ENCODE assay signal across 13 cellular contexts in genomic region chr14:89613260-89614008, GRCh38.
DNase-seq lines count a peak whose midpoint lies in the region; ATAC-seq, FAIRE-seq and TF ChIP-seq lines count a peak whose summit lies in the region.
"Had no signal": no experiment of that assay in that cellular context is flagged by ENCODE, and none has a peak within 500 bp of the region (broad histone marks: within the 10 kb centered on the region; RNA-seq: fewer than 3 reads in every experiment).

No MANE protein-coding gene starts in this region.

- H3K27ac ChIP-seq in H1 (ENCODE audit: low read depth, low read length): no peak overlapping the region
- H3K27ac ChIP-seq: esophagus squamous epithelium had no signal

- peak overlapping the region; percentile 29 for H4K91ac ChIP-seq in H1 (replicated peaks; ENCODE audit: insufficient read length, low read length)

- CTCF ChIA-PET in activated naive CD4-positive, alpha-beta T cell treated with anti-CD3 and anti-CD28 coated beads for 36 hours (lab: Charles Lee): interaction anchor here (0.6 to 1.3 kb wide), 3 partner anchors 10 to 25 kb away, joined by 3 read pairs; no protein-coding TSS in a partner anchor
- CTCF ChIA-PET in H1 (lab: Charles Lee; ENCODE audit: partially characterized antibody): interaction anchor here (1.0 to 1.1 kb wide), 2 partner anchors 10 to 305 kb away, joined by 3 to 4 read pairs; no protein-coding TSS in a partner anchor

- TF ChIP-seq CTCF in H1 (IDR thresholded peaks at IDR 0.05; ENCODE audit: control extremely low read depth in 1 of 3, insufficient read depth in 1 of 3, low read depth in 1 of 3, low read length in 3 of 3): no peak

- no peak for TF ChIP-seq POLR2A in H1 (IDR thresholded peaks at IDR 0.05; ENCODE audit: control extremely low read depth in 1 of 2, low read depth in 2 of 2, low read length in 2 of 2)

- H3K14ac ChIP-seq in H1 (ENCODE audit: insufficient read length): no peak overlapping the region

- peak overlapping the region; percentile 27 for H4K5ac ChIP-seq in H1 (ENCODE audit: insufficient read length, low read depth, low read length)

- peaks cover 2 to 23% (median 15%) of the 10 kb centered on the region in 4 experiments; a peak in 6 of 7 replicates for H3K4me1 ChIP-seq in H1 (replicated peaks in 1 of 4; ENCODE audit: control insufficient read depth in 3 of 4, insufficient read depth in 4 of 4, low read length in 3 of 4)

- peaks cover 2% of the 10 kb centered on the region; the same call in 1 of the 2 replicates for H3K23me2 ChIP-seq in H1 (ENCODE audit: low read depth, low read length)

- H3K79me1 ChIP-seq in H1 (ENCODE audit: low read depth, low read length): peaks cover 8% of the 10 kb centered on the region; the same call in 1 of the 2 replicates

- peaks cover 78% of the 10 kb centered on the region for H3K4me1 Mint-ChIP-seq in activated naive CD4-positive, alpha-beta T cell treated with anti-CD3 and anti-CD28 coated beads for 36 hours (ENCODE audit: low read depth)
- H3K4me1 Mint-ChIP-seq in T-helper 1 cell treated with Interleukin-12 subunit alpha and Interleukin-12 subunit beta and Interleukin-4 antibody, amounts not matched to agents 30 μg/mL and 1 μg/mL, for 36 hours (ENCODE audit: low read depth): peaks cover 62% of the 10 kb centered on the region
- peaks cover 89% of the 10 kb centered on the region for H3K4me1 Mint-ChIP-seq in stimulated activated naive CD8-positive, alpha-beta T cell treated with anti-CD3 and anti-CD28 coated beads, Interleukin-15, amount 100 ng/mL, for 72 hours

- no peaks in the 10 kb centered on the region for H3K9me3 ChIP-seq in H1 (ENCODE audit: insufficient read depth in 2 of 2, low read depth in 1 of 2, low read length in 1 of 2)
- H3K9me3 ChIP-seq: esophagus squamous epithelium had no signal

- H3K36me3 ChIP-seq in H1 (ENCODE audit: control insufficient read depth in 2 of 4, insufficient read depth in 4 of 4, low read length in 3 of 4): peaks cover 0 to 5% (median 0%) of the 10 kb centered on the region in 4 experiments; a peak in 1 of 8 replicates
- H3K36me3 ChIP-seq: esophagus squamous epithelium had no signal

- no peaks in the 10 kb centered on the region for H3K27me3 Mint-ChIP-seq in activated naive CD4-positive, alpha-beta T cell treated with anti-CD3 and anti-CD28 coated beads for 36 hours (ENCODE audit: low read depth)
- no peaks in the 10 kb centered on the region for H3K27me3 Mint-ChIP-seq in T-helper 1 cell treated with Interleukin-12 subunit alpha and Interleukin-12 subunit beta and Interleukin-4 antibody, amounts not matched to agents 30 μg/mL and 1 μg/mL, for 36 hours (ENCODE audit: low read depth)
- H3K27me3 Mint-ChIP-seq in stimulated activated naive CD8-positive, alpha-beta T cell treated with anti-CD3 and anti-CD28 coated beads, Interleukin-15, amount 100 ng/mL, for 72 hours: no peaks in the 10 kb centered on the region

- peaks cover 41 to 96% of the 10 kb centered on the region in 2 experiments for H3K79me2 ChIP-seq in H1 (ENCODE audit: control insufficient read depth in 1 of 2, insufficient read depth in 2 of 2, low read length in 2 of 2)

- no peak for TF ChIP-seq EP300 in H1 (IDR thresholded peaks at IDR 0.05; ENCODE audit: borderline replicate concordance in 1 of 2, low read depth in 2 of 2, low read length in 2 of 2)

- no peak overlapping the region for H4K8ac ChIP-seq in H1 (ENCODE audit: extremely low read depth, insufficient read depth, low read length)

- H3K9ac ChIP-seq in H1 (replicated peaks in 1 of 4; ENCODE audit: extremely low read depth in 1 of 4, low read depth in 3 of 4, low read length in 3 of 4): no peak overlapping the region; a peak in 2 of 7 replicates

- H3K23ac ChIP-seq in H1 (ENCODE audit: insufficient read length): no peak overlapping the region

- no peak overlapping the region for H3K4me3 ChIP-seq in H1 (ENCODE audit: extremely low read depth in 1 of 4, insufficient read depth in 2 of 4, low read depth in 3 of 4, low read length in 4 of 4)
- H3K4me3 ChIP-seq: esophagus squamous epithelium had no signal

- ATAC-seq in stimulated activated naive CD8-positive, alpha-beta T cell treated with anti-CD3 and anti-CD28 coated beads, Interleukin-15, amount 100 ng/mL, for 72 hours: peak; percentile 78
- ATAC-seq in HG03469 (IDR thresholded peaks at IDR 0.05; ENCODE audit: unreplicated experiment): no peak
- ATAC-seq: PC-3 had no signal

- POLR2A ChIA-PET in H1 (lab: Charles Lee; ENCODE audit: partially characterized antibody): interaction anchor here (0.9 to 1.2 kb wide), 2 partner anchors 9 to 11 kb away, joined by 3 read pairs; no protein-coding TSS in a partner anchor

- H3K4ac ChIP-seq in H1 (replicated peaks; ENCODE audit: insufficient read length, low read depth, low read length): peak overlapping the region; percentile 61

- peaks cover 8% of the 10 kb centered on the region for H3K36me3 Mint-ChIP-seq in activated naive CD4-positive, alpha-beta T cell treated with anti-CD3 and anti-CD28 coated beads for 36 hours (ENCODE audit: low read depth)
- peaks cover 23% of the 10 kb centered on the region for H3K36me3 Mint-ChIP-seq in T-helper 1 cell treated with Interleukin-12 subunit alpha and Interleukin-12 subunit beta and Interleukin-4 antibody, amounts not matched to agents 30 μg/mL and 1 μg/mL, for 36 hours (ENCODE audit: low read depth)

- peak overlapping the region; percentile 9 to 97; a peak in 2 of 4 replicates for H3K4me2 ChIP-seq in H1 (ENCODE audit: insufficient read depth in 1 of 2, low read depth in 2 of 2, low read length in 2 of 2)

- 0 out of 2 replicates have a peak overlapping the region, but pooled peaks have one; percentile 61 for H2AK5ac ChIP-seq in H1 (ENCODE audit: low read depth, low read length)

- peak; percentile 70 for DNase-seq in activated naive CD4-positive, alpha-beta T cell treated with anti-CD3 and anti-CD28 coated beads for 36 hours
- no peak for DNase-seq in activated naive CD4-positive, alpha-beta T cell treated with anti-CD3 and anti-CD28 coated beads, Interleukin-2, amount 50 U/mL, for 16 hours
- no peak for DNase-seq in H1 (ENCODE audit: low read depth in 1 of 2, low spot score in 2 of 2)
- peak in 1 of 2 donors; percentile 64 for DNase-seq in stimulated activated naive CD8-positive, alpha-beta T cell treated with anti-CD3 and anti-CD28 coated beads, Interleukin-15, amount 100 ng/mL, for 72 hours
- no peak for DNase-seq in NCI-H2081 (lab: John Stamatoyannopoulos, UW)
- no peak for DNase-seq in hepatic stellate cell (ENCODE audit: low spot score)
- DNase-seq: esophagus squamous epithelium, hippocampal formation, NCI-H1417 treated with DMSO at 0.1 percent for 48 hours, PC-3, trophoblast cell had no signal

- 75% methylated on average over 5 of the region's 5 CpGs; no CpG with 5 or more reads in 1 of the 2 experiments for WGBS in H1 (ENCODE audit: extremely low coverage in 1 of 2, insufficient coverage in 1 of 2, insufficient read length in 1 of 2, insufficient replicate concordance in 2 of 2, low coverage in 1 of 2, low lambda C conversion rate in 2 of 2, missing lambda C conversion rate in 1 of 2), 2 experiments

- H2BK20ac ChIP-seq in H1 (ENCODE audit: low read length): no peak overlapping the region

- no peak overlapping the region for H2AFZ ChIP-seq in H1 (ENCODE audit: low read length)

- no peak for TF ChIP-seq RAD21 in H1 (IDR thresholded peaks at IDR 0.05 in 1 of 2, conservative IDR thresholded peaks at IDR 0.05 in 1 of 2; ENCODE audit: low read depth in 2 of 2, low read length in 2 of 2)

- H2BK12ac ChIP-seq in H1 (ENCODE audit: low read depth, low read length): peak overlapping the region; percentile 86; the same call in 1 of the 2 replicates

- peak overlapping the region; percentile 46 for H3K4me3 Mint-ChIP-seq in activated naive CD4-positive, alpha-beta T cell treated with anti-CD3 and anti-CD28 coated beads for 36 hours
- peak overlapping the region; percentile 25 for H3K4me3 Mint-ChIP-seq in T-helper 1 cell treated with Interleukin-12 subunit alpha and Interleukin-12 subunit beta and Interleukin-4 antibody, amounts not matched to agents 30 μg/mL and 1 μg/mL, for 36 hours
- peak overlapping the region; percentile 73 to 96 for H3K4me3 Mint-ChIP-seq in stimulated activated naive CD8-positive, alpha-beta T cell treated with anti-CD3 and anti-CD28 coated beads, Interleukin-15, amount 100 ng/mL, for 72 hours

- peak overlapping the region; percentile 44 for H2BK120ac ChIP-seq in H1 (replicated peaks; ENCODE audit: low read depth, low read length)

- peak overlapping the region; percentile 41 for H3K18ac ChIP-seq in H1 (ENCODE audit: extremely low read depth, low read length)

- no peak for FAIRE-seq in H1 (lab: Jason Lieb, UNC)

- H3K27me3 ChIP-seq in H1 (replicated peaks in 1 of 4; ENCODE audit: control insufficient read depth in 3 of 4, extremely low read depth in 1 of 4, insufficient read depth in 3 of 4, low read length in 3 of 4): no peaks in the 10 kb centered on the region
- H3K27me3 ChIP-seq: esophagus squamous epithelium had no signal

- intact Hi-C loops in activated naive CD4-positive, alpha-beta T cell treated with anti-CD3 and anti-CD28 coated beads for 36 hours (cut with micrococcal nuclease): loop anchor here (1.0 to 10.0 kb wide), 5 partner anchors 103 to 573 kb away; no protein-coding TSS in a partner anchor

- no peaks in the 10 kb centered on the region for H4K20me1 ChIP-seq in H1 (replicated peaks in 1 of 2; ENCODE audit: control insufficient read depth in 1 of 2, insufficient read depth in 2 of 2, low read length in 2 of 2)

- no peak overlapping the region for H2BK15ac ChIP-seq in H1 (ENCODE audit: low read length)

- H3K56ac ChIP-seq in H1 (replicated peaks; ENCODE audit: insufficient read length, low read depth, low read length): no peak overlapping the region

- peaks cover 4% of the 10 kb centered on the region for H3K9me3 Mint-ChIP-seq in activated naive CD4-positive, alpha-beta T cell treated with anti-CD3 and anti-CD28 coated beads for 36 hours
- peaks cover 9% of the 10 kb centered on the region for H3K9me3 Mint-ChIP-seq in T-helper 1 cell treated with Interleukin-12 subunit alpha and Interleukin-12 subunit beta and Interleukin-4 antibody, amounts not matched to agents 30 μg/mL and 1 μg/mL, for 36 hours
- H3K9me3 Mint-ChIP-seq in stimulated activated naive CD8-positive, alpha-beta T cell treated with anti-CD3 and anti-CD28 coated beads, Interleukin-15, amount 100 ng/mL, for 72 hours: peaks cover 5 to 7% of the 10 kb centered on the region in 2 donors

- peak overlapping the region; percentile 82; the same call in 1 of the 2 replicates for H2BK5ac ChIP-seq in H1 (ENCODE audit: low read depth, low read length)

- H3K27ac Mint-ChIP-seq in activated naive CD4-positive, alpha-beta T cell treated with anti-CD3 and anti-CD28 coated beads for 36 hours: peak overlapping the region; percentile 84
- peak overlapping the region; percentile 50 for H3K27ac Mint-ChIP-seq in T-helper 1 cell treated with Interleukin-12 subunit alpha and Interleukin-12 subunit beta and Interleukin-4 antibody, amounts not matched to agents 30 μg/mL and 1 μg/mL, for 36 hours
- H3K27ac Mint-ChIP-seq in stimulated activated naive CD8-positive, alpha-beta T cell treated with anti-CD3 and anti-CD28 coated beads, Interleukin-15, amount 100 ng/mL, for 72 hours: peak overlapping the region; percentile 80 to 90

TF ChIP-seq in H1, 55 proteins besides CTCF, POLR2A, EP300 and RAD21 (continues in another document):
- TF ChIP-seq RFX5 (IDR thresholded peaks at IDR 0.05; ENCODE audit: borderline replicate concordance, low read depth, low read length) (no peak), SAP30 (IDR thresholded peaks at IDR 0.05; ENCODE audit: insufficient read depth, insufficient replicate concordance, low read length) (no peak)

Comparison
In these comparisons a context has a peak if more than half of its experiments do, and no peak if none do; other contexts are left out.
1. H3K4me3 Mint-ChIP-seq: peak in every context shown above with its lines; median percentile 84 in stimulated activated naive CD8-positive, alpha-beta T cell treated with anti-CD3 and anti-CD28 coated beads, Interleukin-15, amount 100 ng/mL, for 72 hours; 46 in activated naive CD4-positive, alpha-beta T cell treated with anti-CD3 and anti-CD28 coated beads for 36 hours; 25 in T-helper 1 cell treated with Interleukin-12 subunit alpha and Interleukin-12 subunit beta and Interleukin-4 antibody, amounts not matched to agents 30 μg/mL and 1 μg/mL, for 36 hours.